Comparison of ENCODE assay signal across 21 cellular contexts in genomic region chr16:22091721-22092120, GRCh38. TPM values are rescaled to one million over a fixed set of nuclear protein-coding genes. Genes with fewer than 3 reads are reported as not detected.
DNase-seq lines count a peak whose midpoint lies in the region; ATAC-seq, FAIRE-seq and TF ChIP-seq lines count a peak whose summit lies in the region.
"Had no signal": no experiment of that assay in that cellular context is flagged by ENCODE, and none has a peak within 500 bp of the region (broad histone marks: within the 10 kb centered on the region; RNA-seq: fewer than 3 reads in every experiment).

No MANE protein-coding gene starts in this region.

- TF ChIP-seq CTCF in neural progenitor cell (IDR thresholded peaks at IDR 0.05) = no peak
- no peak for TF ChIP-seq CTCF in kidney (IDR thresholded peaks at IDR 0.05; ENCODE audit: borderline replicate concordance, extremely low read depth, insufficient read depth)

- H3K4me1 Mint-ChIP-seq in neural progenitor cell = peaks cover 18% of the 10 kb centered on the region
- H3K4me1 Mint-ChIP-seq: activated naive CD8-positive, alpha-beta T cell treated with anti-CD3 and anti-CD28 coated beads for 36 hours; activated T-helper 17 cell treated with anti-CD3 and anti-CD28 coated beads, Interleukin-2, amount 50 U/mL, for 72 hours; natural killer cell had no signal

- H3K36me3 ChIP-seq in neural progenitor cell = no peaks in the 10 kb centered on the region
- no peaks in the 10 kb centered on the region for H3K36me3 ChIP-seq in kidney (ENCODE audit: control insufficient read depth in 1 of 2, insufficient read depth in 2 of 2, low read length in 2 of 2)
- H3K36me3 ChIP-seq: colonic mucosa had no signal

- ATAC-seq in activated CD4-positive, CD25-positive, alpha-beta regulatory T cell treated with anti-CD3 and anti-CD28 coated beads, Interleukin-2, amount 50 U/mL, for 24 hours = no peak
- ATAC-seq: activated T-helper 17 cell treated with anti-CD3 and anti-CD28 coated beads, Interleukin-2, amount 50 U/mL, for 72 hours; CD8-positive, alpha-beta T cell; GM12878; natural killer cell; psoas muscle had no signal

- no peaks in the 10 kb centered on the region for H3K79me2 ChIP-seq in neural progenitor cell (ENCODE audit: low read depth)

- H3K9me3 ChIP-seq in neural progenitor cell (ENCODE audit: low read depth) = no peaks in the 10 kb centered on the region
- H3K9me3 ChIP-seq in kidney (ENCODE audit: control insufficient read depth in 1 of 2, low read length in 2 of 2) = no peaks in the 10 kb centered on the region
- H3K9me3 ChIP-seq: colonic mucosa, psoas muscle, SK-N-SH, testis had no signal

- DNase-seq in EH (ENCODE audit: low read depth) (peak; percentile 9), M059J (ENCODE audit: low read depth) (peak; percentile 14), neural progenitor cell (ENCODE audit: low spot score) (no peak), kidney (no peak), SK-N-DZ (ENCODE audit: low spot score) (no peak), iPS-NIHi11 (ENCODE audit: low spot score) (no peak)
- DNase-seq: activated naive CD8-positive, alpha-beta T cell treated with anti-CD3 and anti-CD28 coated beads for 36 hours; CD8-positive, alpha-beta T cell; colonic mucosa; natural killer cell; NCI-H510A treated with DMSO at 0.1 percent for 48 hours; psoas muscle; SK-N-SH; stimulated activated CD4-positive, alpha-beta T cell treated with anti-CD3 and anti-CD28 coated beads, Interleukin-1b, Interleukin-23, amount 100 ng/mL, for 48 hours; T-helper 2 cell; testis had no signal

- no peaks in the 10 kb centered on the region for H3K9me3 Mint-ChIP-seq in neural progenitor cell
- H3K9me3 Mint-ChIP-seq: activated naive CD8-positive, alpha-beta T cell treated with anti-CD3 and anti-CD28 coated beads for 36 hours; activated T-helper 17 cell treated with anti-CD3 and anti-CD28 coated beads, Interleukin-2, amount 50 U/mL, for 72 hours; CD8-positive, alpha-beta T cell; natural killer cell had no signal

- no peak for FAIRE-seq in kidney (lab: Jason Lieb, UNC)
- FAIRE-seq: GM12878, RCC 7860 had no signal

- H3K4me2 ChIP-seq in neural progenitor cell = peak overlapping the region; percentile 68
- H3K4me2 ChIP-seq: SK-N-SH had no signal

- H3K4me1 ChIP-seq in neural progenitor cell = peaks cover 30% of the 10 kb centered on the region
- H3K4me1 ChIP-seq in kidney (ENCODE audit: control insufficient read depth in 1 of 2, insufficient read depth in 1 of 2, low read depth in 1 of 2, low read length in 2 of 2) = peaks cover 0 to 2% of the 10 kb centered on the region in 2 donors
- H3K4me1 ChIP-seq: colonic mucosa, psoas muscle, testis had no signal

- peak overlapping the region; percentile 17 for H3K4me3 Mint-ChIP-seq in neural progenitor cell
- H3K4me3 Mint-ChIP-seq: activated naive CD8-positive, alpha-beta T cell treated with anti-CD3 and anti-CD28 coated beads for 36 hours; activated T-helper 17 cell treated with anti-CD3 and anti-CD28 coated beads, Interleukin-2, amount 50 U/mL, for 72 hours; CD8-positive, alpha-beta T cell; natural killer cell had no signal

- no peaks in the 10 kb centered on the region for H3K27me3 ChIP-seq in neural progenitor cell
- H3K27me3 ChIP-seq: colonic mucosa, testis had no signal

- intact Hi-C loops in kidney (cut with DNase I) = no loop called here

- H3K9ac ChIP-seq in neural progenitor cell = no peak overlapping the region
- H3K9ac ChIP-seq in kidney (ENCODE audit: low read length in 2 of 2) = no peak overlapping the region
- H3K9ac ChIP-seq: SK-N-SH had no signal

- no peak overlapping the region for H3K4me3 ChIP-seq in neural progenitor cell
- no peak overlapping the region for H3K4me3 ChIP-seq in kidney (ENCODE audit: low read length in 2 of 2)
- H3K4me3 ChIP-seq: colonic mucosa, GM12878, psoas muscle, testis had no signal

- no peaks in the 10 kb centered on the region for H4K20me1 ChIP-seq in neural progenitor cell (ENCODE audit: low read depth)

- peaks cover 2% of the 10 kb centered on the region for H3K27me3 Mint-ChIP-seq in neural progenitor cell (ENCODE audit: insufficient read depth, low read depth)
- H3K27me3 Mint-ChIP-seq: activated naive CD8-positive, alpha-beta T cell treated with anti-CD3 and anti-CD28 coated beads for 36 hours had no signal

- H3K27ac ChIP-seq in cingulate gyrus (ENCODE audit: low read depth, low read length) (peak overlapping the region; percentile 67), neural progenitor cell (no peak overlapping the region), kidney (ENCODE audit: low read depth in 2 of 2, low read length in 2 of 2) (no peak overlapping the region)
- H3K27ac ChIP-seq: colonic mucosa, psoas muscle, testis had no signal

- H3F3A ChIP-seq in neural progenitor cell (ENCODE audit: low read depth) = peaks cover 7% of the 10 kb centered on the region

- H3K27ac Mint-ChIP-seq in neural progenitor cell = peak overlapping the region; percentile 99
- H3K27ac Mint-ChIP-seq: activated naive CD8-positive, alpha-beta T cell treated with anti-CD3 and anti-CD28 coated beads for 36 hours; activated T-helper 17 cell treated with anti-CD3 and anti-CD28 coated beads, Interleukin-2, amount 50 U/mL, for 72 hours; CD8-positive, alpha-beta T cell; natural killer cell had no signal

- H2AFZ ChIP-seq in neural progenitor cell (replicated peaks) = peak overlapping the region; percentile 96

- no peaks in the 10 kb centered on the region for H3K36me3 Mint-ChIP-seq in neural progenitor cell
- H3K36me3 Mint-ChIP-seq: activated naive CD8-positive, alpha-beta T cell treated with anti-CD3 and anti-CD28 coated beads for 36 hours; natural killer cell had no signal

RNA-seq across cellular contexts. Expression of gene VWA3A, which starts 0.6 kb away (rescaled TPM):
- total RNA-seq in M059J (2014; rRNA removed; shearing (Covaris generic)) = not detected in 2 replicates
- total RNA-seq in neural progenitor cell (ENCODE audit: low replicate concordance) (0.56 and 1.0 TPM in 2 replicates), kidney (0.76 TPM)
- polyA plus RNA-seq in kidney (ENCODE audit: insufficient read depth, low read depth, low replicate concordance) = 0.13 TPM
- not detected in 2 replicates for polyA plus RNA-seq in SK-N-DZ (2014; cell fraction: cytosol; rRNA removed)
- 0.22 TPM in 1 of 2 replicates, not detected in the other for polyA plus RNA-seq in SK-N-DZ (2014; cell fraction: nucleus; rRNA removed)
- total RNA-seq: activated T-helper 17 cell treated with anti-CD3 and anti-CD28 coated beads, Interleukin-2, amount 50 U/mL, for 72 hours; colonic mucosa; GM12878 had no signal
- polyA plus RNA-seq: SK-N-SH had no signal

Comparison
In these comparisons a context has a peak if more than half of its experiments do, and no peak if none do; other contexts are left out.
1. DNase-seq: peak in EH (single experiment) and M059J (single experiment); none in neural progenitor cell (single experiment), kidney (single experiment), SK-N-DZ (single experiment) and iPS-NIHi11 (single experiment).